In the genomic region with DNA sequence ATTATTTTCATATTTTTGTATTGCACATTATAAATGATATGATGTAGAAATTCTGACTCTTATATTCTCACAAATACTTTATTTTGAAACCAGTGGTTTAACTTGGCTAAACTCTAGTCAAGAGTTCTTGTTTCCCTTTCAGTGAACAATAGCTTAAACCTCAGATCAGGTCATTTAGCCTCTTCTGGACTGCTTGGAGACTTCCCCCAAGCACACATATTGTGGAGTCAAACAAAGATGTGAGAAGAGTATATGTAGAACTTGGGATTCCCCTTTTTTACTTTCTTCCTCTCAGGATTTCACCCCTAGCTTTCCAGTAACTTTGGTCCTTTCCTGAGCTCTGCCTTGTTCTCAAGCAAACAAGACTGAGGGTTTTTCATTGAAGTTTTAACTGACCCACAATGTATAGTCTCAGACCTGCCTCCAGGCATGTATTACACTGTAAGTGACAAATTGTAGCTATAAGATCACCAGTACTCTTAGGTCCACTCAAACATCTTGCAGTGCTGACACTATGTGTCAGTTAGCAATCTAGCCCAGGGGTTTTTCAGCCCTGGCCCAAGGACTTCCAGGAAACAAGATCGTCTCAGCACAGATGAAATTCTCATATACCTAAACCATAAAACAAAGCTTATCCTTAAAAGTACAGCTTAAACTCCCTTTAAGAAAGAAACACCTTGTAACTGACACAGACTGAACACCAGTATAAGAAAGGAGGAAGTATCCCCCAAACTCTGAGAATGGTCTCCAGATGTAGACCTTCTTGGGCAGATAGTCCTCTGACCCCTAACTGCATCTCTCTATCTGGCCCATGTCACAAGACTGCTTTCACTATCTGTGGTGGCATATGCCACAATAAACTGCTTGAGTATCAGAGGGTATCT, we compare ENCODE assay signal across 1 cellular context.
TF ChIP-seq lines count a peak whose summit lies in the region.

No MANE protein-coding gene starts in this region.

TF ChIP-seq in WTC11, 78 proteins besides CTCF, POLR2A, EP300 and RAD21 (continued from another document):
- no peak for TF ChIP-seq USF1 (CRISPR knock-in tag; IDR thresholded peaks at IDR 0.05)
- TF ChIP-seq FOXJ3 (CRISPR knock-in tag; IDR thresholded peaks at IDR 0.05; ENCODE audit: borderline replicate concordance), result no peak
- TF ChIP-seq USF2 (CRISPR knock-in tag; IDR thresholded peaks at IDR 0.05), result no peak
- no peak for TF ChIP-seq IRF2 (CRISPR knock-in tag; IDR thresholded peaks at IDR 0.05; ENCODE audit: borderline replicate concordance, low read depth)
- TF ChIP-seq FOXP4 (CRISPR knock-in tag; IDR thresholded peaks at IDR 0.05), result no peak
- no peak for TF ChIP-seq ZSCAN18 (CRISPR knock-in tag; IDR thresholded peaks at IDR 0.05)
- TF ChIP-seq CREB1 (CRISPR knock-in tag; IDR thresholded peaks at IDR 0.05), result no peak
- no peak for TF ChIP-seq NFE2L1 (CRISPR knock-in tag; IDR thresholded peaks at IDR 0.05)
- TF ChIP-seq MYBL2 (CRISPR knock-in tag; IDR thresholded peaks at IDR 0.05), result no peak
- no peak for TF ChIP-seq ATF2 (CRISPR knock-in tag; IDR thresholded peaks at IDR 0.05; ENCODE audit: borderline replicate concordance, low read depth)
- TF ChIP-seq, protein P1, sequence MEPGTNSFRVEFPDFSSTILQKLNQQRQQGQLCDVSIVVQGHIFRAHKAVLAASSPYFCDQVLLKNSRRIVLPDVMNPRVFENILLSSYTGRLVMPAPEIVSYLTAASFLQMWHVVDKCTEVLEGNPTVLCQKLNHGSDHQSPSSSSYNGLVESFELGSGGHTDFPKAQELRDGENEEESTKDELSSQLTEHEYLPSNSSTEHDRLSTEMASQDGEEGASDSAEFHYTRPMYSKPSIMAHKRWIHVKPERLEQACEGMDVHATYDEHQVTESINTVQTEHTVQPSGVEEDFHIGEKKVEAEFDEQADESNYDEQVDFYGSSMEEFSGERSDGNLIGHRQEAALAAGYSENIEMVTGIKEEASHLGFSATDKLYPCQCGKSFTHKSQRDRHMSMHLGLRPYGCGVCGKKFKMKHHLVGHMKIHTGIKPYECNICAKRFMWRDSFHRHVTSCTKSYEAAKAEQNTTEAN (CRISPR knock-in tag; IDR thresholded peaks at IDR 0.05), result no peak
- TF ChIP-seq, protein P2, sequence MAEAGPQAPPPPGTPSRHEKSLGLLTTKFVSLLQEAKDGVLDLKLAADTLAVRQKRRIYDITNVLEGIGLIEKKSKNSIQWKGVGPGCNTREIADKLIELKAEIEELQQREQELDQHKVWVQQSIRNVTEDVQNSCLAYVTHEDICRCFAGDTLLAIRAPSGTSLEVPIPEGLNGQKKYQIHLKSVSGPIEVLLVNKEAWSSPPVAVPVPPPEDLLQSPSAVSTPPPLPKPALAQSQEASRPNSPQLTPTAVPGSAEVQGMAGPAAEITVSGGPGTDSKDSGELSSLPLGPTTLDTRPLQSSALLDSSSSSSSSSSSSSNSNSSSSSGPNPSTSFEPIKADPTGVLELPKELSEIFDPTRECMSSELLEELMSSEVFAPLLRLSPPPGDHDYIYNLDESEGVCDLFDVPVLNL (CRISPR knock-in tag; IDR thresholded peaks at IDR 0.05; ENCODE audit: borderline replicate concordance, low read depth), result no peak
- TF ChIP-seq ZNF138 (CRISPR knock-in tag; conservative IDR thresholded peaks at IDR 0.05), result no peak
- TF ChIP-seq, protein P3, sequence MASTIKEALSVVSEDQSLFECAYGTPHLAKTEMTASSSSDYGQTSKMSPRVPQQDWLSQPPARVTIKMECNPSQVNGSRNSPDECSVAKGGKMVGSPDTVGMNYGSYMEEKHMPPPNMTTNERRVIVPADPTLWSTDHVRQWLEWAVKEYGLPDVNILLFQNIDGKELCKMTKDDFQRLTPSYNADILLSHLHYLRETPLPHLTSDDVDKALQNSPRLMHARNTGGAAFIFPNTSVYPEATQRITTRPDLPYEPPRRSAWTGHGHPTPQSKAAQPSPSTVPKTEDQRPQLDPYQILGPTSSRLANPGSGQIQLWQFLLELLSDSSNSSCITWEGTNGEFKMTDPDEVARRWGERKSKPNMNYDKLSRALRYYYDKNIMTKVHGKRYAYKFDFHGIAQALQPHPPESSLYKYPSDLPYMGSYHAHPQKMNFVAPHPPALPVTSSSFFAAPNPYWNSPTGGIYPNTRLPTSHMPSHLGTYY (CRISPR knock-in tag; IDR thresholded peaks at IDR 0.05), result no peak
